In genomic region chr11:59777104-59777503, GRCh38 we compare ENCODE assay signal across 21 cellular contexts. TPM values are rescaled to one million over a fixed set of nuclear protein-coding genes. Genes with fewer than 3 reads are reported as not detected.
DNase-seq lines count a peak whose midpoint lies in the region; ATAC-seq and TF ChIP-seq lines count a peak whose summit lies in the region.
"Had no signal": no experiment of that assay in that cellular context is flagged by ENCODE, and none has a peak within 500 bp of the region (broad histone marks: within the 10 kb centered on the region; RNA-seq: fewer than 3 reads in every experiment).

No MANE protein-coding gene starts in this region.

- H3K4me2 ChIP-seq in mesendoderm (ENCODE audit: low read length), result no peak overlapping the region

- H2BK15ac ChIP-seq in mesendoderm (replicated peaks; ENCODE audit: low read depth), result no peak overlapping the region

- H3K4ac ChIP-seq in mesendoderm (ENCODE audit: low read depth, low read length), result no peak overlapping the region

- H3K9ac ChIP-seq in mesendoderm (ENCODE audit: low read length), result no peak overlapping the region

- H2BK5ac ChIP-seq in mesendoderm (ENCODE audit: low read length), result no peak overlapping the region

- peaks cover 68% of the 10 kb centered on the region for H3K4me1 Mint-ChIP-seq in activated naive CD8-positive, alpha-beta T cell treated with anti-CD3 and anti-CD28 coated beads, Interleukin-2, amount 10 ng/mL, durations not matched to agents 7 days and 5 days
- peaks cover 24% of the 10 kb centered on the region for H3K4me1 Mint-ChIP-seq in activated naive CD8-positive, alpha-beta T cell treated with anti-CD3 and anti-CD28 coated beads, Interleukin-2, amount 50 U/mL, for 24 hours
- peaks cover 4 to 14% (median 4%) of the 10 kb centered on the region in 3 donors for H3K4me1 Mint-ChIP-seq in CD8-positive, alpha-beta memory T cell
- H3K4me1 Mint-ChIP-seq: brain had no signal

- no peak overlapping the region for H3K18ac ChIP-seq in mesendoderm (ENCODE audit: low read length)

- no peak for ATAC-seq in activated naive CD8-positive, alpha-beta T cell treated with anti-CD3 and anti-CD28 coated beads, Interleukin-2, amount 10 ng/mL, durations not matched to agents 7 days and 5 days (ENCODE audit: low read depth)
- no peak for ATAC-seq in activated naive CD8-positive, alpha-beta T cell treated with anti-CD3 and anti-CD28 coated beads, Interleukin-2, amount 50 U/mL, for 24 hours
- ATAC-seq in upper lobe of left lung (ENCODE audit: low FRiP score in 2 of 2), result no peak
- ATAC-seq: T-cell had no signal

- H3K23ac ChIP-seq in mesendoderm (ENCODE audit: low read length), result no peak overlapping the region

- TF ChIP-seq POLR2A in upper lobe of left lung (IDR thresholded peaks at IDR 0.05), result no peak

- H3K36me3 ChIP-seq in mesendoderm (ENCODE audit: control insufficient read depth, insufficient read depth, low read length) (no peaks in the 10 kb centered on the region), upper lobe of left lung (peaks cover 5 to 47% (median 22%) of the 10 kb centered on the region in 4 donors)
- H3K36me3 ChIP-seq in CD8-positive, alpha-beta memory T cell (ENCODE audit: insufficient read depth, low read length), result no peaks in the 10 kb centered on the region
- H3K36me3 ChIP-seq: BE2C had no signal

- TF ChIP-seq CTCF in upper lobe of left lung (IDR thresholded peaks at IDR 0.05), result no peak

- H3K27ac ChIP-seq in caudate nucleus (ENCODE audit: low read depth, low read length), result peak overlapping the region; percentile 45
- no peak overlapping the region for H3K27ac ChIP-seq in mesendoderm (ENCODE audit: low read depth, low read length)
- H3K27ac ChIP-seq in upper lobe of left lung, result peak overlapping the region in 3 of 4 donors; percentile 15 to 86 (median 53)
- no peak overlapping the region for H3K27ac ChIP-seq in CD8-positive, alpha-beta memory T cell (ENCODE audit: low read depth, low read length)
- H3K27ac ChIP-seq: HL-60 had no signal

- H3K9me3 Mint-ChIP-seq in activated naive CD8-positive, alpha-beta T cell treated with anti-CD3 and anti-CD28 coated beads, Interleukin-2, amount 10 ng/mL, durations not matched to agents 7 days and 5 days, result peaks cover 7% of the 10 kb centered on the region
- H3K9me3 Mint-ChIP-seq in activated naive CD8-positive, alpha-beta T cell treated with anti-CD3 and anti-CD28 coated beads, Interleukin-2, amount 50 U/mL, for 24 hours, result no peaks in the 10 kb centered on the region
- H3K9me3 Mint-ChIP-seq in CD8-positive, alpha-beta memory T cell, result no peaks in the 10 kb centered on the region
- H3K9me3 Mint-ChIP-seq: brain; stimulated activated naive CD8-positive, alpha-beta T cell treated with anti-CD3 and anti-CD28 coated beads, Interleukin-15, Interleukin-2, amounts not matched to agents 100 ng/mL and 50 ng/mL, for 24 hours; T-cell had no signal

- H3K27me3 ChIP-seq in mesendoderm (ENCODE audit: insufficient read depth, low read length, poor library complexity) (no peaks in the 10 kb centered on the region), upper lobe of left lung (no peaks in the 10 kb centered on the region)
- no peaks in the 10 kb centered on the region for H3K27me3 ChIP-seq in CD8-positive, alpha-beta memory T cell (ENCODE audit: insufficient read depth, low read length, poor library complexity, severe bottlenecking)
- H3K27me3 ChIP-seq: BE2C had no signal

- no peaks in the 10 kb centered on the region for H3K79me2 ChIP-seq in mesendoderm (ENCODE audit: control insufficient read depth, insufficient read depth, low read length)

- H3K56ac ChIP-seq in mesendoderm (ENCODE audit: low read length), result no peak overlapping the region

- H2AK5ac ChIP-seq in mesendoderm (ENCODE audit: low read length), result no peak overlapping the region

- CTCF ChIA-PET in CD8-positive, alpha-beta memory T cell (lab: Charles Lee), result interaction anchor here (1.2 to 1.7 kb wide), 2 partner anchors 10 to 82 kb away, joined by 3 to 4 read pairs; no protein-coding TSS in a partner anchor

- H3K27ac Mint-ChIP-seq in activated naive CD8-positive, alpha-beta T cell treated with anti-CD3 and anti-CD28 coated beads, Interleukin-2, amount 10 ng/mL, durations not matched to agents 7 days and 5 days, result peak overlapping the region; percentile 56
- no peak overlapping the region for H3K27ac Mint-ChIP-seq in activated naive CD8-positive, alpha-beta T cell treated with anti-CD3 and anti-CD28 coated beads, Interleukin-2, amount 50 U/mL, for 24 hours
- no peak overlapping the region for H3K27ac Mint-ChIP-seq in CD8-positive, alpha-beta memory T cell
- H3K27ac Mint-ChIP-seq: stimulated activated naive CD8-positive, alpha-beta T cell treated with anti-CD3 and anti-CD28 coated beads, Interleukin-15, Interleukin-2, amounts not matched to agents 100 ng/mL and 50 ng/mL, for 24 hours had no signal

- H4K5ac ChIP-seq in mesendoderm (ENCODE audit: low read length), result no peak overlapping the region

- H3K4me3 ChIP-seq in mesendoderm (ENCODE audit: low read length) (no peak overlapping the region), upper lobe of left lung (no peak overlapping the region)
- H3K4me3 ChIP-seq in CD8-positive, alpha-beta memory T cell (ENCODE audit: low read length), result no peak overlapping the region

- WGBS in mesendoderm (ENCODE audit: extremely low coverage, insufficient coverage, low lambda C conversion rate), result no CpG with 5 or more reads among the region's 5 CpGs
- 87 to 89% methylated on average over 5 of the region's 5 CpGs for WGBS in upper lobe of left lung, 2 donors

- H2BK120ac ChIP-seq in mesendoderm (ENCODE audit: low read depth, low read length), result no peak overlapping the region

- TF ChIP-seq EP300 in upper lobe of left lung (IDR thresholded peaks at IDR 0.05), result no peak

- no peaks in the 10 kb centered on the region for H3K27me3 Mint-ChIP-seq in activated naive CD8-positive, alpha-beta T cell treated with anti-CD3 and anti-CD28 coated beads, Interleukin-2, amount 10 ng/mL, durations not matched to agents 7 days and 5 days
- H3K27me3 Mint-ChIP-seq in activated naive CD8-positive, alpha-beta T cell treated with anti-CD3 and anti-CD28 coated beads, Interleukin-2, amount 50 U/mL, for 24 hours, result no peaks in the 10 kb centered on the region
- H3K27me3 Mint-ChIP-seq in CD8-positive, alpha-beta memory T cell, result peaks cover 0 to 2% of the 10 kb centered on the region in 2 donors
- H3K27me3 Mint-ChIP-seq: stimulated activated naive CD8-positive, alpha-beta T cell treated with anti-CD3 and anti-CD28 coated beads, Interleukin-15, Interleukin-2, amounts not matched to agents 100 ng/mL and 50 ng/mL, for 24 hours; T-cell had no signal

- H4K8ac ChIP-seq in mesendoderm (ENCODE audit: low read depth, low read length), result no peak overlapping the region

- no peak overlapping the region for H3K4me3 Mint-ChIP-seq in activated naive CD8-positive, alpha-beta T cell treated with anti-CD3 and anti-CD28 coated beads, Interleukin-2, amount 10 ng/mL, durations not matched to agents 7 days and 5 days
- no peak overlapping the region for H3K4me3 Mint-ChIP-seq in activated naive CD8-positive, alpha-beta T cell treated with anti-CD3 and anti-CD28 coated beads, Interleukin-2, amount 50 U/mL, for 24 hours
- no peak overlapping the region for H3K4me3 Mint-ChIP-seq in CD8-positive, alpha-beta memory T cell
- H3K4me3 Mint-ChIP-seq: brain; stimulated activated naive CD8-positive, alpha-beta T cell treated with anti-CD3 and anti-CD28 coated beads, Interleukin-15, Interleukin-2, amounts not matched to agents 100 ng/mL and 50 ng/mL, for 24 hours; T-cell had no signal

- POLR2A ChIA-PET in activated naive CD8-positive, alpha-beta T cell treated with anti-CD3 and anti-CD28 coated beads, Interleukin-2, amount 10 ng/mL, durations not matched to agents 7 days and 5 days (lab: Charles Lee), result interaction anchor here (2.4 kb wide), 1 partner anchor 22 kb away, joined by 15 read pairs; the partner anchor contains the start of gene STX3
- POLR2A ChIA-PET in CD8-positive, alpha-beta memory T cell (lab: Charles Lee), result no interaction called here

- peaks cover 7% of the 10 kb centered on the region for H3K79me1 ChIP-seq in mesendoderm (ENCODE audit: low read length)

- H3K36me3 Mint-ChIP-seq in activated naive CD8-positive, alpha-beta T cell treated with anti-CD3 and anti-CD28 coated beads, Interleukin-2, amount 10 ng/mL, durations not matched to agents 7 days and 5 days, result peaks cover 78% of the 10 kb centered on the region
- H3K36me3 Mint-ChIP-seq in activated naive CD8-positive, alpha-beta T cell treated with anti-CD3 and anti-CD28 coated beads, Interleukin-2, amount 50 U/mL, for 24 hours (ENCODE audit: low read depth), result peaks cover 1% of the 10 kb centered on the region
- H3K36me3 Mint-ChIP-seq in CD8-positive, alpha-beta memory T cell, result peaks cover 4 to 34% (median 11%) of the 10 kb centered on the region in 3 donors

- no peak for DNase-seq in activated naive CD8-positive, alpha-beta T cell treated with anti-CD3 and anti-CD28 coated beads, Interleukin-2, amount 10 ng/mL, durations not matched to agents 7 days and 5 days
- DNase-seq in activated naive CD8-positive, alpha-beta T cell treated with anti-CD3 and anti-CD28 coated beads, Interleukin-2, amount 50 U/mL, for 24 hours, result no peak
- DNase-seq in caudate nucleus (lab: John Stamatoyannopoulos, UW) (no peak), mesendoderm (peak; percentile 49), upper lobe of left lung (no peak), KBM-7 (no peak), C1 segment of cervical spinal cord (lab: John Stamatoyannopoulos, UW) (no peak)
- no peak for DNase-seq in CD8-positive, alpha-beta memory T cell
- DNase-seq: activated gamma-delta T cell; activated T-cell treated with anti-CD3 and anti-CD28 coated beads, Interleukin-2, amount 50 U/mL, for 1 hour; BE2C; effector CD4-positive, alpha-beta T cell; kidney; MV-4-11; NCI-H446; NCI-H82; RPMI8226; T-cell had no signal

- H3K4me1 ChIP-seq in mesendoderm (ENCODE audit: control insufficient read depth, low read depth, low read length) (peaks cover 2% of the 10 kb centered on the region), upper lobe of left lung (peaks cover 15 to 33% (median 22%) of the 10 kb centered on the region in 4 donors)
- peaks cover 14% of the 10 kb centered on the region for H3K4me1 ChIP-seq in CD8-positive, alpha-beta memory T cell (ENCODE audit: insufficient read depth, low read length)
- H3K4me1 ChIP-seq: BE2C had no signal

- no peaks in the 10 kb centered on the region for H3K9me3 ChIP-seq in upper lobe of left lung
- no peaks in the 10 kb centered on the region for H3K9me3 ChIP-seq in CD8-positive, alpha-beta memory T cell (ENCODE audit: low read length)
- H3K9me3 ChIP-seq: BE2C had no signal

- in situ Hi-C loops in KBM-7 (cut with MboI; ENCODE audit: low pct_unique_long_range_greater_than_20kb, low sequenced_read_pairs), result no loop called here

RNA-seq across cellular contexts. Expression of gene STX3, which starts 21.9 kb away (rescaled TPM):
- total RNA-seq in activated naive CD8-positive, alpha-beta T cell treated with anti-CD3 and anti-CD28 coated beads, Interleukin-2, amount 10 ng/mL, durations not matched to agents 7 days and 5 days, result 10 to 100 TPM; 73.7 to 79.2 TPM
- 36.8 TPM for polyA plus RNA-seq in mesendoderm (2013, experiment 1 of 2)
- 38.1 TPM for polyA plus RNA-seq in mesendoderm (2013, experiment 2 of 2)
- 100 to 1,000 TPM in 4 of 6 donors, 10 to 100 TPM in 2; 65.0 to 145 (median 135) TPM for total RNA-seq in upper lobe of left lung
- 1 to 10 TPM; 5.5 to 6.7 TPM for total RNA-seq in CD8-positive, alpha-beta memory T cell
- polyA plus RNA-seq in CD8-positive, alpha-beta memory T cell, result 6.8 TPM

RNA-seq across cellular contexts. Expression of gene MRPL16, which starts 33.5 kb away (rescaled TPM):
- 10 to 100 TPM; 67.2 to 70.0 TPM for total RNA-seq in activated naive CD8-positive, alpha-beta T cell treated with anti-CD3 and anti-CD28 coated beads, Interleukin-2, amount 10 ng/mL, durations not matched to agents 7 days and 5 days
- 107 TPM for polyA plus RNA-seq in mesendoderm (2013, experiment 1 of 2)
- 107 TPM for polyA plus RNA-seq in mesendoderm (2013, experiment 2 of 2)
- total RNA-seq in upper lobe of left lung, result 10 to 100 TPM; 15.9 to 40.0 (median 35.0) TPM
- total RNA-seq in CD8-positive, alpha-beta memory T cell, result 10 to 100 TPM; 83.5 to 84.5 TPM
- 75.0 TPM for polyA plus RNA-seq in CD8-positive, alpha-beta memory T cell

Comparison
In these comparisons a context has a peak if more than half of its experiments do, and no peak if none do; other contexts are left out.
1. H3K27ac ChIP-seq: peak in caudate nucleus (single experiment) and upper lobe of left lung (3 of 4); none in mesendoderm (single experiment) and CD8-positive, alpha-beta memory T cell (single experiment).
2. RNA of gene STX3, which starts 21.9 kb away (total RNA-seq): 65.0 to 145 TPM in upper lobe of left lung and 73.7 to 79.2 TPM in activated naive CD8-positive, alpha-beta T cell treated with anti-CD3 and anti-CD28 coated beads, Interleukin-2, amount 10 ng/mL, durations not matched to agents 7 days and 5 days; 5.5 to 6.7 TPM in CD8-positive, alpha-beta memory T cell; every median in the first group is over 4 times any median in the second.